Comparison of ENCODE assay signal across 8 cellular contexts in the genomic region with DNA sequence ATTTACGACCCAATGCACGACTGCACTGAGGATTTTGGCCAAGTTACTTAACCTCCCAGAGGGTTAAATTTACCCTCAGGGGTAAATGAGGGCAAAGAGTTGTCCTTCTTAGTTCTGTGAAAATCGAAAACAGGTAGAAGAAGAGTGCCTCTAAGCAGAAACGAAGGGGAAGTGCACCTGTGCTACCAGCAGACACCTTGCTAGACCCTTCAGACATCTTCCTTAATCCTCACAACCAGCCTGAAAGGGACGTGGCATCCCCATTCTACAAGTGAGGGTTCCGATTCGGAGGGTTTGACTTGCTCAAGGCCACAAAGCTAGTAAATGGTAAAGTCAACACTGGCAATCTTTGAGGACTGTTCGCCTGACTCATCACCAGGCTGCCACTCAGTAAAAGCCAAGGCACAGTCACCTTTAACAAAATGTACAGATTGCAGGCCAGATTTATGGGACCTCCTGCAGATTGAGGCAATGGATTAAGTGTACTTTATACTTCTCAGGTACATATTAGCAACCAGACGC. TPM values are rescaled to one million over a fixed set of nuclear protein-coding genes. Genes with fewer than 3 reads are reported as not detected.
A peak's percentile ranks its signal among the peaks of the same experiment; 100 is the strongest.
DNase-seq lines count a peak whose midpoint lies in the region; ATAC-seq, FAIRE-seq and TF ChIP-seq lines count a peak whose summit lies in the region.

No MANE protein-coding gene starts in this region.

- DNase-seq in stimulated activated CD4-positive, alpha-beta T cell treated with anti-CD3 and anti-CD28 coated beads, Interleukin-1b, Interleukin-23, amount 100 ng/mL, for 48 hours, result peak; percentile 58
- no peak for DNase-seq in stimulated activated CD4-positive, alpha-beta T cell treated with anti-CD3 and anti-CD28 coated beads, Interleukin-4, amount 100 ng/mL, for 1 hour
- peak in 1 of 3 donors; percentile 13 for DNase-seq in T-helper 17 cell
- peak; percentile 59 for DNase-seq in dermis blood vessel endothelial cell
- DNase-seq in aorta, result no peak
- no peak for DNase-seq in GM12892 (ENCODE audit: insufficient read length)

- peaks cover 4% of the 10 kb centered on the region for H3K27me3 Mint-ChIP-seq in T-helper 17 cell

- H3K27me3 ChIP-seq in muscle layer of colon (ENCODE audit: control insufficient read depth in 1 of 2, insufficient read depth in 2 of 2, low read length in 2 of 2) (no peaks in the 10 kb centered on the region), aorta (ENCODE audit: control insufficient read depth in 1 of 2, insufficient read depth in 2 of 2, low read length in 1 of 2) (no peaks in the 10 kb centered on the region)

- 69 to 71% methylated on average over 9 of the region's 9 CpGs for WGBS in aorta, 2 donors

- H3K4me1 Mint-ChIP-seq in T-helper 17 cell, result peaks cover 43% of the 10 kb centered on the region

- H3K36me3 Mint-ChIP-seq in T-helper 17 cell (ENCODE audit: low read depth), result peaks cover 2% of the 10 kb centered on the region

- H3K4me1 ChIP-seq in muscle layer of colon (ENCODE audit: insufficient read depth, low read length) (peaks cover 32% of the 10 kb centered on the region), aorta (ENCODE audit: control insufficient read depth in 1 of 2, insufficient read depth in 2 of 2, low read length in 2 of 2) (peaks cover 0 to 2% of the 10 kb centered on the region in 2 donors)

- H3K9me3 ChIP-seq in T-helper 17 cell (ENCODE audit: control insufficient read depth, low read length, poor library complexity, severe bottlenecking) (no peaks in the 10 kb centered on the region), muscle layer of colon (ENCODE audit: low read length) (no peaks in the 10 kb centered on the region), aorta (ENCODE audit: control insufficient read depth, low read length) (no peaks in the 10 kb centered on the region)

- peak overlapping the region; percentile 95 for H3K27ac Mint-ChIP-seq in T-helper 17 cell

- intact Hi-C loops in aorta (cut with DNase I), result loop anchor here (5.0 to 10.0 kb wide), 3 partner anchors 45 to 377 kb away; a partner anchor contains a TSS

- no peak for ATAC-seq in T-helper 17 cell
- no peak for ATAC-seq in aorta (ENCODE audit: low FRiP score)
- no peak for ATAC-seq in HG03159 (IDR thresholded peaks at IDR 0.05; ENCODE audit: unreplicated experiment)

- no peak for FAIRE-seq in GM12892 (lab: Jason Lieb, UNC)

- H3K36me3 ChIP-seq in muscle layer of colon (ENCODE audit: insufficient read depth, low read length), result no peaks in the 10 kb centered on the region
- no peaks in the 10 kb centered on the region for H3K36me3 ChIP-seq in aorta (ENCODE audit: control insufficient read depth in 1 of 2, insufficient read depth in 2 of 2, low read length in 1 of 2)

- H3K27ac ChIP-seq in muscle layer of colon (ENCODE audit: low read depth, low read length) (peak overlapping the region; percentile 57), aorta (ENCODE audit: low read depth in 1 of 2, low read length in 2 of 2) (peak overlapping the region; percentile 23 to 85)

- peak overlapping the region; percentile 46 for H3K9ac ChIP-seq in muscle layer of colon (ENCODE audit: low read length)

- H3K4me3 Mint-ChIP-seq in T-helper 17 cell, result peak overlapping the region; percentile 86

- H3K4me3 ChIP-seq in muscle layer of colon (ENCODE audit: low read depth in 1 of 2, low read length in 2 of 2) (peak overlapping the region in 1 of 2 donors; percentile 49), aorta (ENCODE audit: low read length in 2 of 2) (no peak overlapping the region)

- TF ChIP-seq POLR2A in GM12892 (IDR thresholded peaks at IDR 0.05; ENCODE audit: low read depth, low read length), result no peak

RNA-seq across cellular contexts. Expression of a gene that starts 1.6 kb away (rescaled TPM):
- total RNA-seq in T-helper 17 cell (not detected), dermis blood vessel endothelial cell (not detected in 2 replicates), aorta (not detected)
- not detected for polyA plus RNA-seq in aorta
- not detected for polyA plus RNA-seq in GM12892 (2012; ENCODE audit: missing spikeins)

RNA-seq across cellular contexts. Expression of a gene that starts 57.7 kb away (rescaled TPM):
- 1 to 10 TPM; 1.9 to 2.5 TPM for total RNA-seq in T-helper 17 cell
- total RNA-seq in dermis blood vessel endothelial cell, result 12.2 and 13.3 TPM in 2 replicates
- 1 to 10 TPM; 5.2 to 6.8 TPM for total RNA-seq in aorta
- under 1 TPM in 1 of 2 donors, not detected in 1; 0.95 TPM for polyA plus RNA-seq in aorta
- polyA plus RNA-seq in GM12892 (2012; ENCODE audit: missing spikeins), result 0.66 TPM

Comparison
In these comparisons a context has a peak if more than half of its experiments do, and no peak if none do; other contexts are left out.
1. DNase-seq: peak in stimulated activated CD4-positive, alpha-beta T cell treated with anti-CD3 and anti-CD28 coated beads, Interleukin-1b, Interleukin-23, amount 100 ng/mL, for 48 hours (single experiment) and dermis blood vessel endothelial cell (single experiment); none in stimulated activated CD4-positive, alpha-beta T cell treated with anti-CD3 and anti-CD28 coated beads, Interleukin-4, amount 100 ng/mL, for 1 hour (single experiment), aorta (0 of 2) and GM12892 (single experiment).